20 cellular contexts compared by ENCODE assay signal in genomic region chr6:3283241-3283640, GRCh38. TPM values are rescaled to one million over a fixed set of nuclear protein-coding genes. Genes with fewer than 3 reads are reported as not detected.
DNase-seq lines count a peak whose midpoint lies in the region; ATAC-seq and TF ChIP-seq lines count a peak whose summit lies in the region.
"Had no signal": no experiment of that assay in that cellular context is flagged by ENCODE, and none has a peak within 500 bp of the region (broad histone marks: within the 10 kb centered on the region; RNA-seq: fewer than 3 reads in every experiment).

No MANE protein-coding gene starts in this region.

- no peaks in the 10 kb centered on the region for H4K20me1 ChIP-seq in GM23338 (replicated peaks; ENCODE audit: insufficient read depth)

- H3K4me3 Mint-ChIP-seq in GM23338 (peak overlapping the region; percentile 14; the same call in 1 of the 3 replicates), progenitor cell of endocrine pancreas (ENCODE audit: low read depth) (no peak overlapping the region)
- H3K4me3 Mint-ChIP-seq: CD8-positive, alpha-beta T cell had no signal

- H3F3A ChIP-seq in GM23338 (replicated peaks; ENCODE audit: low read depth), result peaks cover 15% of the 10 kb centered on the region

- H2AFZ ChIP-seq in GM23338, result no peak overlapping the region

- peaks cover 12% of the 10 kb centered on the region for H3K27me3 Mint-ChIP-seq in GM23338 (ENCODE audit: insufficient read depth, low read depth, poor library complexity)
- H3K27me3 Mint-ChIP-seq in progenitor cell of endocrine pancreas, result no peaks in the 10 kb centered on the region

- ATAC-seq in GM23338 (no peak), gastrocnemius medialis (no peak)
- ATAC-seq: CD8-positive, alpha-beta T cell; GM12878 had no signal

- H3K27ac Mint-ChIP-seq in GM23338, result peak overlapping the region; percentile 49
- no peak overlapping the region for H3K27ac Mint-ChIP-seq in progenitor cell of endocrine pancreas
- H3K27ac Mint-ChIP-seq: CD8-positive, alpha-beta T cell had no signal

- H3K4me3 ChIP-seq in GM23338, result no peak overlapping the region
- no peak overlapping the region for H3K4me3 ChIP-seq in brain microvascular endothelial cell (ENCODE audit: low read depth, low read length)
- no peak overlapping the region for H3K4me3 ChIP-seq in gastrocnemius medialis
- H3K4me3 ChIP-seq: A549, BLaER1, GM12878 had no signal

- no peaks in the 10 kb centered on the region for H3K9me2 ChIP-seq in GM23338 (ENCODE audit: insufficient read depth)

- peak overlapping the region; percentile 87; the same call in 1 of the 2 replicates for H3K27ac ChIP-seq in GM23338 (ENCODE audit: low read depth)
- H3K27ac ChIP-seq in brain microvascular endothelial cell, result peak overlapping the region; percentile 87
- H3K27ac ChIP-seq in layer of hippocampus (ENCODE audit: low read depth, low read length), result peak overlapping the region; percentile 1
- peak overlapping the region in 3 of 4 donors; percentile 60 to 75 (median 74) for H3K27ac ChIP-seq in gastrocnemius medialis
- H3K27ac ChIP-seq: A549, BLaER1 had no signal

- no peak for TF ChIP-seq POLR2A in gastrocnemius medialis (IDR thresholded peaks at IDR 0.05)

- H3K9me3 Mint-ChIP-seq in GM23338, result no peaks in the 10 kb centered on the region
- H3K9me3 Mint-ChIP-seq in progenitor cell of endocrine pancreas (ENCODE audit: low read depth), result no peaks in the 10 kb centered on the region
- H3K9me3 Mint-ChIP-seq: CD8-positive, alpha-beta T cell had no signal

- H3K4me2 ChIP-seq in GM23338, result no peak overlapping the region
- H3K4me2 ChIP-seq: A549, BLaER1 had no signal

- TF ChIP-seq CTCF in GM23338 (conservative IDR thresholded peaks at IDR 0.05; ENCODE audit: low read depth in 2 of 2) (no peak), brain microvascular endothelial cell (IDR thresholded peaks at IDR 0.05; ENCODE audit: low read depth, low read length, missing control alignments) (no peak), gastrocnemius medialis (IDR thresholded peaks at IDR 0.05 in 4 of 5, conservative IDR thresholded peaks at IDR 0.05 in 1 of 5) (no peak), progenitor cell of endocrine pancreas (IDR thresholded peaks at IDR 0.05; ENCODE audit: unreplicated experiment) (no peak)

- H3K27me3 ChIP-seq in GM23338 (ENCODE audit: insufficient read depth), result no peaks in the 10 kb centered on the region
- H3K27me3 ChIP-seq in brain microvascular endothelial cell (replicated peaks), result no peaks in the 10 kb centered on the region
- H3K27me3 ChIP-seq in layer of hippocampus (ENCODE audit: control insufficient read depth, insufficient read depth, low read length), result no peaks in the 10 kb centered on the region
- no peaks in the 10 kb centered on the region for H3K27me3 ChIP-seq in gastrocnemius medialis
- H3K27me3 ChIP-seq: BLaER1 had no signal

- H3K79me2 ChIP-seq in GM23338 (replicated peaks; ENCODE audit: insufficient read depth), result no peaks in the 10 kb centered on the region

- peaks cover 34% of the 10 kb centered on the region for H3K4me1 Mint-ChIP-seq in GM23338
- H3K4me1 Mint-ChIP-seq in progenitor cell of endocrine pancreas (ENCODE audit: low read depth), result peaks cover 3% of the 10 kb centered on the region

- DNase-seq in GM23338 (ENCODE audit: low spot score) (no peak), brain microvascular endothelial cell (no peak), gastrocnemius medialis (no peak), progenitor cell of endocrine pancreas (ENCODE audit: low spot score, unreplicated experiment) (no peak), GM19240 (ENCODE audit: insufficient read length, low spot score) (no peak), C1 segment of cervical spinal cord (lab: John Stamatoyannopoulos, UW) (no peak)
- DNase-seq: DMS53, EL, IMR-90, NCI-H1436, NCI-H1930, NCI-H345, NCI-H524 treated with DMSO at 0.1 percent for 48 hours, PC-3, RPMI8226 had no signal

- H3K9me3 ChIP-seq in gastrocnemius medialis, result no peaks in the 10 kb centered on the region
- H3K9me3 ChIP-seq: A549, BLaER1 had no signal

- H3K4me1 ChIP-seq in GM23338 (ENCODE audit: insufficient read depth), result peaks cover 21% of the 10 kb centered on the region
- peaks cover 20 to 28% of the 10 kb centered on the region in 2 donors for H3K4me1 ChIP-seq in gastrocnemius medialis

- peaks cover 67% of the 10 kb centered on the region for H3K36me3 Mint-ChIP-seq in GM23338 (ENCODE audit: low read depth)
- H3K36me3 Mint-ChIP-seq in progenitor cell of endocrine pancreas (ENCODE audit: insufficient read depth), result peaks cover 14% of the 10 kb centered on the region

- in situ Hi-C loops in brain microvascular endothelial cell (cut with HindIII; ENCODE audit: low pct_ligation_motif_present, low sequenced_read_pairs), result loop anchor here (10.0 kb wide), 1 partner anchor 442 kb away; no protein-coding TSS in a partner anchor
- in situ Hi-C loops in gastrocnemius medialis (cut with MboI; ENCODE audit: low sequenced_read_pairs in 4 of 4), result loop anchor here (10.0 to 25.0 kb wide), 3 partner anchors 179 to 729 kb away; partner anchors contain the start of gene SLC22A23 (in 4 of the 4)

- H3K36me3 ChIP-seq in GM23338 (ENCODE audit: insufficient read depth), result no peaks in the 10 kb centered on the region; the same call in 1 of the 2 replicates
- H3K36me3 ChIP-seq in brain microvascular endothelial cell (replicated peaks), result no peaks in the 10 kb centered on the region
- no peaks in the 10 kb centered on the region for H3K36me3 ChIP-seq in gastrocnemius medialis

- intact Hi-C loops in gastrocnemius medialis (cut with DNase I; ENCODE audit: low total_unique reads), result no loop called here

TF ChIP-seq in GM23338, 12 proteins besides CTCF, POLR2A, EP300 and RAD21 (continues in another document):
- TF ChIP-seq POLR2AphosphoS5 (IDR thresholded peaks at IDR 0.05; ENCODE audit: low read depth) (no peak), EZH2phosphoT487 (IDR thresholded peaks at IDR 0.05; ENCODE audit: unreplicated experiment) (no peak), ZNF462 (CRISPR knock-in tag; IDR thresholded peaks at IDR 0.05) (no peak), EZH2 (IDR thresholded peaks at IDR 0.05; ENCODE audit: low read depth, unreplicated experiment) (no peak)

RNA-seq across cellular contexts. Expression of gene PSMG4, which starts 24.5 kb away (rescaled TPM):
- 30.6 and 37.2 TPM in 2 replicates for total RNA-seq in GM23338 (2014; rRNA removed; shearing (Covaris generic))
- 168 and 180 TPM in 2 replicates for polyA plus RNA-seq in GM23338 (2016; fragmentation: Nextera tagmentation; extraction: Ambion mirVana)
- total RNA-seq in gastrocnemius medialis (10 to 100 TPM; 16.4 to 27.6 (median 22.0) TPM), progenitor cell of endocrine pancreas (17.7 and 18.9 TPM in 2 replicates)

RNA-seq across cellular contexts. Expression of gene TUBB2B, which starts 55.8 kb away (rescaled TPM):
- 794 and 802 TPM in 2 replicates for total RNA-seq in GM23338 (2014; rRNA removed; shearing (Covaris generic))
- polyA plus RNA-seq in GM23338 (2016; fragmentation: Nextera tagmentation; extraction: Ambion mirVana), result 355 and 376 TPM in 2 replicates
- total RNA-seq in gastrocnemius medialis, result 1 to 10 TPM; 1.5 to 3.5 (median 1.9) TPM
- 268 and 276 TPM in 2 replicates for total RNA-seq in progenitor cell of endocrine pancreas

Comparison
In these comparisons a context has a peak if more than half of its experiments do, and no peak if none do; other contexts are left out.
1. H3K27ac ChIP-seq: peak in every context shown above with its lines; median percentile 87 in GM23338; 87 in brain microvascular endothelial cell; 74 in gastrocnemius medialis; 1 in layer of hippocampus.
2. RNA of gene TUBB2B, which starts 55.8 kb away (total RNA-seq): 794 to 802 TPM in GM23338 and 268 to 276 TPM in progenitor cell of endocrine pancreas; 1.5 to 3.5 TPM in gastrocnemius medialis; every median in the first group is over 10 times any median in the second.